Comparison of ENCODE assay signal across 8 cellular contexts in genomic region chr12:96501139-96501741, GRCh38. TPM values are rescaled to one million over a fixed set of nuclear protein-coding genes. Genes with fewer than 3 reads are reported as not detected.
A peak's percentile ranks its signal among the peaks of the same experiment; 100 is the strongest.
DNase-seq lines count a peak whose midpoint lies in the region; TF ChIP-seq lines count a peak whose summit lies in the region.

No MANE protein-coding gene starts in this region.

- H2AK5ac ChIP-seq in H9 (ENCODE audit: insufficient read length, low read length): no peak overlapping the region

- no peak overlapping the region for H3K4me2 ChIP-seq in H9 (ENCODE audit: insufficient read depth, insufficient read length, low read length)
- peak overlapping the region; percentile 68 for H3K4me2 ChIP-seq in Loucy (ENCODE audit: low read depth, low read length, poor library complexity, severe bottlenecking)

- H3K36me3 Mint-ChIP-seq in H9 (ENCODE audit: insufficient read depth in 1 of 3, low read depth in 3 of 3) (no peaks in the 10 kb centered on the region; a peak in 1 of 7 replicates), nephron progenitor cell (ENCODE audit: low read depth) (no peaks in the 10 kb centered on the region)

- H3K79me1 ChIP-seq in H9 (ENCODE audit: insufficient read depth, low read depth, low read length, poor library complexity, severe bottlenecking): no peaks in the 10 kb centered on the region

- no peaks in the 10 kb centered on the region for H3K9me3 Mint-ChIP-seq in H9
- H3K9me3 Mint-ChIP-seq in nephron progenitor cell: no peaks in the 10 kb centered on the region

- H3K9me3 ChIP-seq in H9 (ENCODE audit: control insufficient read depth, low read depth, low read length) (no peaks in the 10 kb centered on the region), Loucy (ENCODE audit: insufficient read depth, low read depth, low read length) (no peaks in the 10 kb centered on the region)

- H3K9ac ChIP-seq in H9 (ENCODE audit: extremely low read depth, insufficient read length, low read length): no peak overlapping the region
- peak overlapping the region; percentile 13 for H3K9ac ChIP-seq in Loucy (ENCODE audit: low read depth, low read length, poor library complexity, severe bottlenecking)

- H3K27me3 Mint-ChIP-seq in H9 (ENCODE audit: low read depth): no peaks in the 10 kb centered on the region; the same call in 1 of the 2 replicates
- H3K27me3 Mint-ChIP-seq in nephron progenitor cell (ENCODE audit: low read depth, poor library complexity): peaks cover 13% of the 10 kb centered on the region

- no peak overlapping the region for H3T11ph ChIP-seq in H9 (ENCODE audit: low read length)

- no CpG with 5 or more reads among the region's 5 CpGs for WGBS in H9 (ENCODE audit: extremely low coverage, insufficient read length, low lambda C conversion rate)

- H2BK20ac ChIP-seq in H9 (ENCODE audit: low read depth, low read length, poor library complexity, severe bottlenecking): no peak overlapping the region

- no peak overlapping the region for H4K91ac ChIP-seq in H9 (ENCODE audit: insufficient read length, low read depth, low read length)

- no peak overlapping the region for H4K8ac ChIP-seq in H9 (replicated peaks; ENCODE audit: insufficient read length, low read depth, low read length)

- no peaks in the 10 kb centered on the region for H3K9me2 ChIP-seq in Loucy (replicated peaks; ENCODE audit: low read depth, low read length)

- H3K56ac ChIP-seq in H9 (ENCODE audit: insufficient read length, low read depth, low read length): no peak overlapping the region

- H3K4me3 ChIP-seq in Loucy (ENCODE audit: low read length, poor library complexity, severe bottlenecking) (peak overlapping the region; percentile 30), fibroblast of pulmonary artery (replicated peaks; ENCODE audit: low read depth, low read length) (no peak overlapping the region)

- H3K27ac ChIP-seq in H9 (ENCODE audit: insufficient read length, low read depth, low read length): no peak overlapping the region

- H2BK5ac ChIP-seq in H9 (ENCODE audit: insufficient read length, low read length): no peak overlapping the region

- no peak overlapping the region for H2BK120ac ChIP-seq in H9 (ENCODE audit: low read depth, low read length, poor library complexity, severe bottlenecking)

- H3K36me3 ChIP-seq in Loucy (ENCODE audit: insufficient read depth, low read length): no peaks in the 10 kb centered on the region

- no peak for TF ChIP-seq CTCF in H9 (conservative IDR thresholded peaks at IDR 0.05)
- no peak for TF ChIP-seq CTCF in Loucy (conservative IDR thresholded peaks at IDR 0.05; ENCODE audit: low read length)
- TF ChIP-seq CTCF in fibroblast of pulmonary artery (IDR thresholded peaks at IDR 0.05; ENCODE audit: low read length, missing control alignments): no peak
- no peak for TF ChIP-seq CTCF in nephron progenitor cell (IDR thresholded peaks at IDR 0.05)

- H4K20me1 ChIP-seq in H9 (ENCODE audit: control insufficient read depth, insufficient read depth, insufficient read length) (no peaks in the 10 kb centered on the region), Loucy (ENCODE audit: insufficient read depth, low read length, poor library complexity, severe bottlenecking) (no peaks in the 10 kb centered on the region)

- H3K4me3 Mint-ChIP-seq in H9 (no peak overlapping the region; a peak in 1 of 5 replicates), nephron progenitor cell (no peak overlapping the region)

- no peak overlapping the region for H2BK12ac ChIP-seq in H9 (ENCODE audit: insufficient read length, low read depth, low read length)

- H3K4me1 ChIP-seq in H9 (ENCODE audit: insufficient read depth, low read length): no peaks in the 10 kb centered on the region
- peaks cover 32% of the 10 kb centered on the region for H3K4me1 ChIP-seq in Loucy (ENCODE audit: insufficient read depth, low read length, poor library complexity, severe bottlenecking)

- no peak overlapping the region for H3K4ac ChIP-seq in H9 (ENCODE audit: low read depth, low read length)

- H3K27ac Mint-ChIP-seq in H9 (peak overlapping the region in 2 of 3 experiments; percentile 88 to 95; a peak in 4 of 7 replicates), nephron progenitor cell (no peak overlapping the region)

- H2AFZ ChIP-seq in H9 (ENCODE audit: low read length) (no peak overlapping the region), Loucy (ENCODE audit: low read length) (peak overlapping the region; percentile 18; the same call in 1 of the 2 replicates)

- no peak overlapping the region for H2BK15ac ChIP-seq in H9 (ENCODE audit: low read depth, low read length)

- no peak overlapping the region for H4K5ac ChIP-seq in H9 (ENCODE audit: insufficient read length, low read depth, low read length)

- H3F3A ChIP-seq in Loucy (ENCODE audit: low read depth): no peaks in the 10 kb centered on the region

- no peak overlapping the region for H3K23ac ChIP-seq in H9 (ENCODE audit: insufficient read length, low read depth, low read length)

- H3K79me2 ChIP-seq in H9 (ENCODE audit: insufficient read depth, low read length) (no peaks in the 10 kb centered on the region), Loucy (ENCODE audit: insufficient read depth, low read length) (no peaks in the 10 kb centered on the region)

- no peak overlapping the region for H3K18ac ChIP-seq in H9 (ENCODE audit: insufficient read length, low read depth, low read length)

- no peaks in the 10 kb centered on the region for H3K27me3 ChIP-seq in H9 (ENCODE audit: insufficient read depth, low read length)
- H3K27me3 ChIP-seq in Loucy (ENCODE audit: insufficient read depth, low read length, poor library complexity, severe bottlenecking): no peaks in the 10 kb centered on the region

- peaks cover 7 to 8% of the 10 kb centered on the region in 2 experiments for H3K4me1 Mint-ChIP-seq in H9
- H3K4me1 Mint-ChIP-seq in nephron progenitor cell: no peaks in the 10 kb centered on the region

- H3K23me2 ChIP-seq in H9 (ENCODE audit: insufficient read length, low read depth, low read length, poor library complexity, severe bottlenecking): no peaks in the 10 kb centered on the region

- H3K14ac ChIP-seq in H9 (ENCODE audit: insufficient read depth, low read length): no peak overlapping the region

- DNase-seq in NCI-H1417 (lab: John Stamatoyannopoulos, UW) (peak in 2 of 3 experiments; percentile 30 to 58), NCI-H1417 treated with DMSO at 0.1 percent for 48 hours (lab: John Stamatoyannopoulos, UW) (no peak), H9 (peak; percentile 45), fibroblast of pulmonary artery (ENCODE audit: low read depth) (peak; percentile 95), renal cortical epithelial cell (ENCODE audit: low read depth) (peak; percentile 96), nephron progenitor cell (no peak)
- DNase-seq in activated CD4-positive, alpha-beta T cell treated with anti-CD3 and anti-CD28 coated beads, Interleukin-2, amount 50 U/mL, for 1 hour: peak; percentile 30

RNA-seq across cellular contexts. Expression of gene CFAP54, which starts 11.9 kb away (rescaled TPM):
- total RNA-seq in H9 (2021): 0.24 and 0.33 TPM in 2 replicates
- total RNA-seq in renal cortical epithelial cell: 3.3 and 11.3 TPM in 2 replicates

Comparison
In these comparisons a context has a peak if more than half of its experiments do, and no peak if none do; other contexts are left out.
1. DNase-seq: peak in NCI-H1417 (2 of 3), H9 (single experiment), activated CD4-positive, alpha-beta T cell treated with anti-CD3 and anti-CD28 coated beads, Interleukin-2, amount 50 U/mL, for 1 hour (single experiment), fibroblast of pulmonary artery (single experiment) and renal cortical epithelial cell (single experiment); none in NCI-H1417 treated with DMSO at 0.1 percent for 48 hours (single experiment) and nephron progenitor cell (single experiment).